In the genomic region with DNA sequence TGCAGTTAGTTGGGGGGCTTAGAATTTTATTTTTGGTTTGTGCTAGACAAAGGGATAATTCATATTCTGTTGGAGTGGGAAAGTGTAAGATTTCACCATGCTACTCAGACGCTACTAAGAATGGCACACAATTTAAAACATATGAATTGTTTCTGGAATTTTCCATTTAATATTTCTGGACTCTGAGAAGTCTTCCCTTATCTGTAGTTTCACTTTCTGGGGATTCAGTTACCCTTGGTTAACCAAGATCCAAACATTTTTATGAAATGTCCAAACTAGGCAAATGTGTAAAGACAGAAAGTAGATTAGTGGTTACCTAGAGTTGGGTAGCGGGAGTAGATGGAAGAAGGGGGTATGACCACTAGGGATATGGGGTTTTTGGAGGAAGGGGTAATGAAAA, we compare ENCODE assay signal across 16 cellular contexts.
"Had no signal": no experiment of that assay in that cellular context is flagged by ENCODE, and none has a peak within 500 bp of the region (broad histone marks: within the 10 kb centered on the region; RNA-seq: fewer than 3 reads in every experiment).

No MANE protein-coding gene starts in this region.

- H3K36me3 Mint-ChIP-seq: activated naive CD4-positive, alpha-beta T cell treated with anti-CD3 and anti-CD28 coated beads, Interleukin-2, amount 10 ng/mL, durations not matched to agents 7 days and 5 days had no signal

- H3K4me3 Mint-ChIP-seq: activated naive CD4-positive, alpha-beta T cell treated with anti-CD3 and anti-CD28 coated beads, Interleukin-2, amount 10 ng/mL, durations not matched to agents 7 days and 5 days; neural crest cell had no signal

- H2AFZ ChIP-seq: parathyroid adenoma had no signal

- H3K27ac ChIP-seq: brain microvascular endothelial cell, gastroesophageal sphincter, parathyroid adenoma, thyroid gland, WERI-Rb-1 had no signal

- H3K27me3 Mint-ChIP-seq: activated naive CD4-positive, alpha-beta T cell treated with anti-CD3 and anti-CD28 coated beads, Interleukin-2, amount 10 ng/mL, durations not matched to agents 7 days and 5 days had no signal

- H3K4me3 ChIP-seq: gastroesophageal sphincter, thyroid gland had no signal

- DNase-seq: activated CD4-positive, alpha-beta T cell treated with anti-CD3 and anti-CD28 coated beads for 48 hours; activated CD8-positive, alpha-beta memory T cell treated with anti-CD3 and anti-CD28 coated beads for 24 hours; activated naive CD4-positive, alpha-beta T cell treated with anti-CD3 and anti-CD28 coated beads, Interleukin-2, amount 10 ng/mL, durations not matched to agents 7 days and 5 days; activated T-cell treated with anti-CD3 and anti-CD28 coated beads for 4 hours; amniotic stem cell; brain microvascular endothelial cell; T-helper 9 cell; thyroid gland; WERI-Rb-1 had no signal

- H3K36me3 ChIP-seq: brain microvascular endothelial cell, gastroesophageal sphincter, thyroid gland, WERI-Rb-1 had no signal

- ATAC-seq: gastroesophageal sphincter had no signal

- H3K27ac Mint-ChIP-seq: activated naive CD4-positive, alpha-beta T cell treated with anti-CD3 and anti-CD28 coated beads, Interleukin-2, amount 10 ng/mL, durations not matched to agents 7 days and 5 days; activated T-helper 2 cell treated with anti-CD3 and anti-CD28 coated beads, Interferon-gamma antibody, Interleukin-2, Interleukin-4, amounts not matched to agents 10 μg/mL and 5 μg/mL and 100 μg/mL, durations not matched to agents 14 hours and 24 hours and 36 hours had no signal

- FAIRE-seq: endothelial cell of umbilical vein, keratinocyte, urothelium cell line had no signal

- H3K9ac ChIP-seq: parathyroid adenoma had no signal

- H3K27me3 ChIP-seq: brain microvascular endothelial cell, gastroesophageal sphincter, thyroid gland had no signal

- H3K9me3 Mint-ChIP-seq: activated naive CD4-positive, alpha-beta T cell treated with anti-CD3 and anti-CD28 coated beads, Interleukin-2, amount 10 ng/mL, durations not matched to agents 7 days and 5 days; activated T-helper 2 cell treated with anti-CD3 and anti-CD28 coated beads, Interferon-gamma antibody, Interleukin-2, Interleukin-4, amounts not matched to agents 10 μg/mL and 5 μg/mL and 100 μg/mL, durations not matched to agents 14 hours and 24 hours and 36 hours had no signal

- H3K9me3 ChIP-seq: gastroesophageal sphincter, thyroid gland had no signal
